1 cellular context compared by ENCODE assay signal in the genomic region with DNA sequence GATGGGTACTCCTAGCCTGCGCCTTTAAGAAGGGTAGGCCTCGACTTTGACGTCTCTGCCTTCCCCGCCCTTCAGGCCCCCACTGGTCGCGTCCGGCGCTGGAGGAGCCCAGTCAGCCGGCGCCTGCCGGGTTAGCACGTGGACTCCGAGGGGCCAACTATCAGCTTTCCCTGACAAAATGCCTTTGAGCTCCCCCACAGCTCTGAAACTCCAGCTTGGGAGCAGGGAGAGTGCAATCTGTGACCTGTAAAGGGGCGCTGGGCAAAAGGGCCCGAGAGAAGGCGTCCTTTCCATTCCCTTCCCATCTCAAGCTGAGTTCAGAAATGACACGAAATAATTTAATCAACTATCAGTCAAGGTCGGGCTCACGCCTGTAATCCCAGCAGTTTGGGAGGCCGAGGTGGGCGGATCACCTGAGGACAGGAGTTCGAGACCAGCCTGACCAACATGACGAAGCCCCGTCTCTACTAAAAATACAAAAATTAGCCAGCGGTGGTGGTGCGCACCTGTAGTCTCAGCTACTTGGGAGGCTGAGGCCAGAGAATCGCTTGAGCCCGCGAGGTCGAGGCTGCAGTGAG.
TF ChIP-seq lines count a peak whose summit lies in the region.

No MANE protein-coding gene starts in this region.

TF ChIP-seq in K562, 482 proteins besides CTCF, POLR2A, EP300 and RAD21 (continued from another document and continues in another):
- TF ChIP-seq ZNF407 (IDR thresholded peaks at IDR 0.05; ENCODE audit: low read depth) (no peak), BHLHE40 (IDR thresholded peaks at IDR 0.05; ENCODE audit: low read length) (peak; percentile 97), HSF4 (CRISPR knock-in tag; IDR thresholded peaks at IDR 0.05; ENCODE audit: borderline replicate concordance) (no peak), HNRNPL (IDR thresholded peaks at IDR 0.05; ENCODE audit: low read depth, low read length) (no peak), PRMT5 (CRISPR knock-in tag; IDR thresholded peaks at IDR 0.05) (no peak), TEAD1 (CRISPR knock-in tag; IDR thresholded peaks at IDR 0.05) (peak in 1 of 2 experiments; percentile 83; a peak in 1 of 4 replicates), SMARCA4 (IDR thresholded peaks at IDR 0.05) (no peak), ZNF12 (CRISPR knock-in tag; IDR thresholded peaks at IDR 0.05) (no peak), SPI1 (IDR thresholded peaks at IDR 0.05; ENCODE audit: borderline replicate concordance, low read depth, low read length) (no peak), CREB1 (IDR thresholded peaks at IDR 0.05) (peak; percentile 36; the same call in 1 of the 2 replicates), CREB1 (CRISPR knock-in tag; IDR thresholded peaks at IDR 0.05) (peak; percentile 46; the same call in 1 of the 2 replicates), CAMTA2 (CRISPR knock-in tag; conservative IDR thresholded peaks at IDR 0.05) (no peak), CHD1 (IDR thresholded peaks at IDR 0.05; ENCODE audit: low read length) (no peak), NFIX (CRISPR knock-in tag; IDR thresholded peaks at IDR 0.05; ENCODE audit: low read depth) (no peak), MTA3 (IDR thresholded peaks at IDR 0.05; ENCODE audit: borderline replicate concordance) (no peak; the same call in 1 of the 2 replicates), PHTF2 (CRISPR knock-in tag; IDR thresholded peaks at IDR 0.05) (no peak), HOXB6 (CRISPR knock-in tag; IDR thresholded peaks at IDR 0.05; ENCODE audit: borderline replicate concordance) (no peak), SRF (CRISPR knock-in tag; IDR thresholded peaks at IDR 0.05) (0 out of 4 replicates have a peak, but pooled peaks of 1 of the 2 experiments have one; percentile 11), ZNF121 (CRISPR knock-in tag; conservative IDR thresholded peaks at IDR 0.05) (no peak), ZNF347 (CRISPR knock-in tag; IDR thresholded peaks at IDR 0.05; ENCODE audit: low read depth) (no peak), KDM2B (CRISPR knock-in tag; IDR thresholded peaks at IDR 0.05) (no peak), ZBTB8A (IDR thresholded peaks at IDR 0.05; ENCODE audit: partially characterized antibody) (no peak), FOXJ2 (tag; IDR thresholded peaks at IDR 0.05) (no peak), SETDB1 (IDR thresholded peaks at IDR 0.05; ENCODE audit: low read length) (no peak), HEY1 (CRISPR knock-in tag; IDR thresholded peaks at IDR 0.05; ENCODE audit: borderline replicate concordance) (no peak), NBN (IDR thresholded peaks at IDR 0.05; ENCODE audit: low read depth) (no peak), ZNF77 (CRISPR knock-in tag; IDR thresholded peaks at IDR 0.05) (no peak), RBM25 (IDR thresholded peaks at IDR 0.05; ENCODE audit: low read depth, low read length, severe bottlenecking) (no peak), ESRRA (IDR thresholded peaks at IDR 0.05; ENCODE audit: borderline replicate concordance, low read depth) (peak; percentile 30; the same call in 1 of the 2 replicates), RCOR1 (IDR thresholded peaks at IDR 0.05; ENCODE audit: borderline replicate concordance in 1 of 2, low read depth in 2 of 2, low read length in 2 of 2) (0 out of 4 replicates have a peak, but pooled peaks of 1 of the 2 experiments have one; percentile 27)
- TF ChIP-seq, protein P1, sequence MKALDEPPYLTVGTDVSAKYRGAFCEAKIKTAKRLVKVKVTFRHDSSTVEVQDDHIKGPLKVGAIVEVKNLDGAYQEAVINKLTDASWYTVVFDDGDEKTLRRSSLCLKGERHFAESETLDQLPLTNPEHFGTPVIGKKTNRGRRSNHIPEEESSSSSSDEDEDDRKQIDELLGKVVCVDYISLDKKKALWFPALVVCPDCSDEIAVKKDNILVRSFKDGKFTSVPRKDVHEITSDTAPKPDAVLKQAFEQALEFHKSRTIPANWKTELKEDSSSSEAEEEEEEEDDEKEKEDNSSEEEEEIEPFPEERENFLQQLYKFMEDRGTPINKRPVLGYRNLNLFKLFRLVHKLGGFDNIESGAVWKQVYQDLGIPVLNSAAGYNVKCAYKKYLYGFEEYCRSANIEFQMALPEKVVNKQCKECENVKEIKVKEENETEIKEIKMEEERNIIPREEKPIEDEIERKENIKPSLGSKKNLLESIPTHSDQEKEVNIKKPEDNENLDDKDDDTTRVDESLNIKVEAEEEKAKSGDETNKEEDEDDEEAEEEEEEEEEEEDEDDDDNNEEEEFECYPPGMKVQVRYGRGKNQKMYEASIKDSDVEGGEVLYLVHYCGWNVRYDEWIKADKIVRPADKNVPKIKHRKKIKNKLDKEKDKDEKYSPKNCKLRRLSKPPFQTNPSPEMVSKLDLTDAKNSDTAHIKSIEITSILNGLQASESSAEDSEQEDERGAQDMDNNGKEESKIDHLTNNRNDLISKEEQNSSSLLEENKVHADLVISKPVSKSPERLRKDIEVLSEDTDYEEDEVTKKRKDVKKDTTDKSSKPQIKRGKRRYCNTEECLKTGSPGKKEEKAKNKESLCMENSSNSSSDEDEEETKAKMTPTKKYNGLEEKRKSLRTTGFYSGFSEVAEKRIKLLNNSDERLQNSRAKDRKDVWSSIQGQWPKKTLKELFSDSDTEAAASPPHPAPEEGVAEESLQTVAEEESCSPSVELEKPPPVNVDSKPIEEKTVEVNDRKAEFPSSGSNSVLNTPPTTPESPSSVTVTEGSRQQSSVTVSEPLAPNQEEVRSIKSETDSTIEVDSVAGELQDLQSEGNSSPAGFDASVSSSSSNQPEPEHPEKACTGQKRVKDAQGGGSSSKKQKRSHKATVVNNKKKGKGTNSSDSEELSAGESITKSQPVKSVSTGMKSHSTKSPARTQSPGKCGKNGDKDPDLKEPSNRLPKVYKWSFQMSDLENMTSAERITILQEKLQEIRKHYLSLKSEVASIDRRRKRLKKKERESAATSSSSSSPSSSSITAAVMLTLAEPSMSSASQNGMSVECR (CRISPR knock-in tag; IDR thresholded peaks at IDR 0.05), result peak; percentile 83
- TF ChIP-seq, protein P2, sequence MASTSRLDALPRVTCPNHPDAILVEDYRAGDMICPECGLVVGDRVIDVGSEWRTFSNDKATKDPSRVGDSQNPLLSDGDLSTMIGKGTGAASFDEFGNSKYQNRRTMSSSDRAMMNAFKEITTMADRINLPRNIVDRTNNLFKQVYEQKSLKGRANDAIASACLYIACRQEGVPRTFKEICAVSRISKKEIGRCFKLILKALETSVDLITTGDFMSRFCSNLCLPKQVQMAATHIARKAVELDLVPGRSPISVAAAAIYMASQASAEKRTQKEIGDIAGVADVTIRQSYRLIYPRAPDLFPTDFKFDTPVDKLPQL (IDR thresholded peaks at IDR 0.05; ENCODE audit: extremely low read depth, insufficient read length), result no peak
- TF ChIP-seq, protein P3, sequence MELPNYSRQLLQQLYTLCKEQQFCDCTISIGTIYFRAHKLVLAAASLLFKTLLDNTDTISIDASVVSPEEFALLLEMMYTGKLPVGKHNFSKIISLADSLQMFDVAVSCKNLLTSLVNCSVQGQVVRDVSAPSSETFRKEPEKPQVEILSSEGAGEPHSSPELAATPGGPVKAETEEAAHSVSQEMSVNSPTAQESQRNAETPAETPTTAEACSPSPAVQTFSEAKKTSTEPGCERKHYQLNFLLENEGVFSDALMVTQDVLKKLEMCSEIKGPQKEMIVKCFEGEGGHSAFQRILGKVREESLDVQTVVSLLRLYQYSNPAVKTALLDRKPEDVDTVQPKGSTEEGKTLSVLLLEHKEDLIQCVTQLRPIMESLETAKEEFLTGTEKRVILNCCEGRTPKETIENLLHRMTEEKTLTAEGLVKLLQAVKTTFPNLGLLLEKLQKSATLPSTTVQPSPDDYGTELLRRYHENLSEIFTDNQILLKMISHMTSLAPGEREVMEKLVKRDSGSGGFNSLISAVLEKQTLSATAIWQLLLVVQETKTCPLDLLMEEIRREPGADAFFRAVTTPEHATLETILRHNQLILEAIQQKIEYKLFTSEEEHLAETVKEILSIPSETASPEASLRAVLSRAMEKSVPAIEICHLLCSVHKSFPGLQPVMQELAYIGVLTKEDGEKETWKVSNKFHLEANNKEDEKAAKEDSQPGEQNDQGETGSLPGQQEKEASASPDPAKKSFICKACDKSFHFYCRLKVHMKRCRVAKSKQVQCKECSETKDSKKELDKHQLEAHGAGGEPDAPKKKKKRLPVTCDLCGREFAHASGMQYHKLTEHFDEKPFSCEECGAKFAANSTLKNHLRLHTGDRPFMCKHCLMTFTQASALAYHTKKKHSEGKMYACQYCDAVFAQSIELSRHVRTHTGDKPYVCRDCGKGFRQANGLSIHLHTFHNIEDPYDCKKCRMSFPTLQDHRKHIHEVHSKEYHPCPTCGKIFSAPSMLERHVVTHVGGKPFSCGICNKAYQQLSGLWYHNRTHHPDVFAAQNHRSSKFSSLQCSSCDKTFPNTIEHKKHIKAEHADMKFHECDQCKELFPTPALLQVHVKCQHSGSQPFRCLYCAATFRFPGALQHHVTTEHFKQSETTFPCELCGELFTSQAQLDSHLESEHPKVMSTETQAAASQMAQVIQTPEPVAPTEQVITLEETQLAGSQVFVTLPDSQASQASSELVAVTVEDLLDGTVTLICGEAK (IDR thresholded peaks at IDR 0.05), result no peak
- TF ChIP-seq, protein P3 (CRISPR knock-in tag; IDR thresholded peaks at IDR 0.05), result no peak
